Comparison of ENCODE assay signal across 28 cellular contexts in genomic region chr9:86816868-86817267, GRCh38.
"Had no signal": no experiment of that assay in that cellular context is flagged by ENCODE, and none has a peak within 500 bp of the region (broad histone marks: within the 10 kb centered on the region; RNA-seq: fewer than 3 reads in every experiment).

No MANE protein-coding gene starts in this region.

- DNase-seq: colonic mucosa; cortex of kidney; dermis blood vessel endothelial cell; dorsolateral prefrontal cortex; effector CD4-positive, alpha-beta T cell; effector CD8-positive, alpha-beta T cell; effector memory CD4-positive, alpha-beta T cell; effector memory CD8-positive, alpha-beta T cell; endodermal cell; erythroblast; esophagus squamous epithelium; foreskin fibroblast; foreskin keratinocyte; foreskin melanocyte; gastrocnemius medialis; glutamatergic neuron; head of caudate nucleus; heart left ventricle; heart right ventricle had no signal

- H3K4me3 ChIP-seq: colonic mucosa, coronary artery, dorsolateral prefrontal cortex, esophagus muscularis mucosa, esophagus squamous epithelium, gastrocnemius medialis, gastroesophageal sphincter, heart left ventricle, heart right ventricle had no signal

- FAIRE-seq: colon, endometrium, endothelial cell of umbilical vein, frontal cortex had no signal

- H3K27me3 ChIP-seq: colonic mucosa, esophagus muscularis mucosa, foreskin keratinocyte, gastrocnemius medialis, gastroesophageal sphincter, heart left ventricle had no signal

- H3K36me3 ChIP-seq: colonic mucosa, esophagus muscularis mucosa, esophagus squamous epithelium, gastrocnemius medialis, gastroesophageal sphincter, heart left ventricle, heart right ventricle had no signal

- H3K27ac ChIP-seq: colonic mucosa, coronary artery, dorsolateral prefrontal cortex, epithelial cell of prostate, esophagus muscularis mucosa, esophagus squamous epithelium, foreskin keratinocyte, gastrocnemius medialis, gastroesophageal sphincter, heart left ventricle, heart right ventricle had no signal

- ATAC-seq: effector memory CD8-positive, alpha-beta T cell; esophagus mucosa; foreskin keratinocyte; gastrocnemius medialis; gastroesophageal sphincter; heart left ventricle; heart right ventricle had no signal

- H3K4me1 ChIP-seq: colonic mucosa, esophagus squamous epithelium, foreskin keratinocyte, gastrocnemius medialis, heart left ventricle, heart right ventricle had no signal

- H3K9me3 ChIP-seq: colonic mucosa, esophagus muscularis mucosa, esophagus squamous epithelium, gastrocnemius medialis, gastroesophageal sphincter had no signal
